ENCODE assay signal across 1 cellular context in the genomic region with DNA sequence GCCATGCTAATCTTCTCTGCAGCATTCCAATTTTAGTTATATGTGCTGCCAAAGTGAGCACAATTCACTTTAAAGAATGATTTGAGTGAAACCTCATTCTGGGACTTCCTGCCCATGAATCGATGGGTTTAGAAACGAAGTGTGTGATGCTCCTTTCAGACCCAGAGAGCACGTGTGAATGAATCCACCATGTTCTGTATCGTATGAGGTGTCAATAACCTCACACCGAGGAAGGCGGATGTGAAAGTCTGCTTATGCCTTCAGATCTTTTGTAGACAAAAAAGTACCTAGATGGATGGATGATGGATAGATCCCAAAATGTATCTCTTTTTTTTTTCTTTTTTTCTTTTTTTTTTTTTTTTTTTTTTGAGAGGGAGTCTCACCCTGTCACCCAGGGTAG.
TF ChIP-seq lines count a peak whose summit lies in the region.

No MANE protein-coding gene starts in this region.

TF ChIP-seq in GM12878, 131 proteins besides CTCF, POLR2A, EP300 and RAD21 (continues in another document):
- TF ChIP-seq, protein P1, sequence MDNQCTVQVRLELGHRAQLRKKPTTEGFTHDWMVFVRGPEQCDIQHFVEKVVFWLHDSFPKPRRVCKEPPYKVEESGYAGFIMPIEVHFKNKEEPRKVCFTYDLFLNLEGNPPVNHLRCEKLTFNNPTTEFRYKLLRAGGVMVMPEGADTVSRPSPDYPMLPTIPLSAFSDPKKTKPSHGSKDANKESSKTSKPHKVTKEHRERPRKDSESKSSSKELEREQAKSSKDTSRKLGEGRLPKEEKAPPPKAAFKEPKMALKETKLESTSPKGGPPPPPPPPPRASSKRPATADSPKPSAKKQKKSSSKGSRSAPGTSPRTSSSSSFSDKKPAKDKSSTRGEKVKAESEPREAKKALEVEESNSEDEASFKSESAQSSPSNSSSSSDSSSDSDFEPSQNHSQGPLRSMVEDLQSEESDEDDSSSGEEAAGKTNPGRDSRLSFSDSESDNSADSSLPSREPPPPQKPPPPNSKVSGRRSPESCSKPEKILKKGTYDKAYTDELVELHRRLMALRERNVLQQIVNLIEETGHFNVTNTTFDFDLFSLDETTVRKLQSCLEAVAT (IDR thresholded peaks at IDR 0.05): no peak
- TF ChIP-seq CREB1 (IDR thresholded peaks at IDR 0.05; ENCODE audit: low read depth): no peak
- no peak for TF ChIP-seq TCF12 (IDR thresholded peaks at IDR 0.05; ENCODE audit: low read depth, low read length)
- TF ChIP-seq, protein P2, sequence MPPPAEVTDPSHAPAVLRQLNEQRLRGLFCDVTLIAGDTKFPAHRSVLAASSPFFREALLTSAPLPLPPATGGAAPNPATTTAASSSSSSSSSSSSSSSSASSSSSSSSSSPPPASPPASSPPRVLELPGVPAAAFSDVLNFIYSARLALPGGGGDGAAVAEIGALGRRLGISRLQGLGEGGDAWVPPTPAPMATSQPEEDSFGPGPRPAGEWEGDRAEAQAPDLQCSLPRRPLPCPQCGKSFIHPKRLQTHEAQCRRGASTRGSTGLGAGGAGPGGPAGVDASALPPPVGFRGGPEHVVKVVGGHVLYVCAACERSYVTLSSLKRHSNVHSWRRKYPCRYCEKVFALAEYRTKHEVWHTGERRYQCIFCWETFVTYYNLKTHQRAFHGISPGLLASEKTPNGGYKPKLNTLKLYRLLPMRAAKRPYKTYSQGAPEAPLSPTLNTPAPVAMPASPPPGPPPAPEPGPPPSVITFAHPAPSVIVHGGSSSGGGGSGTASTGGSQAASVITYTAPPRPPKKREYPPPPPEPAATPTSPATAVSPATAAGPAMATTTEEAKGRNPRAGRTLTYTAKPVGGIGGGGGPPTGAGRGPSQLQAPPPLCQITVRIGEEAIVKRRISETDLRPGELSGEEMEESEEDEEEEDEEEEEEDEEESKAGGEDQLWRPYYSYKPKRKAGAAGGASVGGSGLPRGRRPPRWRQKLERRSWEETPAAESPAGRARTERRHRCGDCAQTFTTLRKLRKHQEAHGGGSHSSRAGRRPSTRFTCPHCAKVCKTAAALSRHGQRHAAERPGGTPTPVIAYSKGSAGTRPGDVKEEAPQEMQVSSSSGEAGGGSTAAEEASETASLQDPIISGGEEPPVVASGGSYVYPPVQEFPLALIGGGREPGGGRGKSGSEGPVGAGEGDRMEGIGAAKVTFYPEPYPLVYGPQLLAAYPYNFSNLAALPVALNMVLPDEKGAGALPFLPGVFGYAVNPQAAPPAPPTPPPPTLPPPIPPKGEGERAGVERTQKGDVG (CRISPR knock-in tag; IDR thresholded peaks at IDR 0.05): no peak
- TF ChIP-seq BACH1 (IDR thresholded peaks at IDR 0.05; ENCODE audit: borderline replicate concordance): no peak
- no peak for TF ChIP-seq TAF1 (IDR thresholded peaks at IDR 0.05; ENCODE audit: borderline replicate concordance, low read depth, low read length)
- TF ChIP-seq SPI1 (IDR thresholded peaks at IDR 0.05; ENCODE audit: borderline replicate concordance, insufficient read depth, low read depth, low read length): peak; percentile 69; the same call in 1 of the 2 replicates
- TF ChIP-seq MYB (IDR thresholded peaks at IDR 0.05; ENCODE audit: borderline replicate concordance, low read depth, low read length): no peak
- no peak for TF ChIP-seq NR2F1 (conservative IDR thresholded peaks at IDR 0.05)
- TF ChIP-seq YY1 (IDR thresholded peaks at IDR 0.05; ENCODE audit: low read depth, low read length): peak; percentile 72
- no peak for TF ChIP-seq ZNF207 (IDR thresholded peaks at IDR 0.05; ENCODE audit: borderline replicate concordance)
- TF ChIP-seq CBX3 (IDR thresholded peaks at IDR 0.05; ENCODE audit: borderline replicate concordance, low read depth): no peak
- peak; percentile 26 for TF ChIP-seq BCL3 (IDR thresholded peaks at IDR 0.05; ENCODE audit: borderline replicate concordance, insufficient read depth, low read depth, low read length, poor library complexity, severe bottlenecking)
- TF ChIP-seq, protein P3, sequence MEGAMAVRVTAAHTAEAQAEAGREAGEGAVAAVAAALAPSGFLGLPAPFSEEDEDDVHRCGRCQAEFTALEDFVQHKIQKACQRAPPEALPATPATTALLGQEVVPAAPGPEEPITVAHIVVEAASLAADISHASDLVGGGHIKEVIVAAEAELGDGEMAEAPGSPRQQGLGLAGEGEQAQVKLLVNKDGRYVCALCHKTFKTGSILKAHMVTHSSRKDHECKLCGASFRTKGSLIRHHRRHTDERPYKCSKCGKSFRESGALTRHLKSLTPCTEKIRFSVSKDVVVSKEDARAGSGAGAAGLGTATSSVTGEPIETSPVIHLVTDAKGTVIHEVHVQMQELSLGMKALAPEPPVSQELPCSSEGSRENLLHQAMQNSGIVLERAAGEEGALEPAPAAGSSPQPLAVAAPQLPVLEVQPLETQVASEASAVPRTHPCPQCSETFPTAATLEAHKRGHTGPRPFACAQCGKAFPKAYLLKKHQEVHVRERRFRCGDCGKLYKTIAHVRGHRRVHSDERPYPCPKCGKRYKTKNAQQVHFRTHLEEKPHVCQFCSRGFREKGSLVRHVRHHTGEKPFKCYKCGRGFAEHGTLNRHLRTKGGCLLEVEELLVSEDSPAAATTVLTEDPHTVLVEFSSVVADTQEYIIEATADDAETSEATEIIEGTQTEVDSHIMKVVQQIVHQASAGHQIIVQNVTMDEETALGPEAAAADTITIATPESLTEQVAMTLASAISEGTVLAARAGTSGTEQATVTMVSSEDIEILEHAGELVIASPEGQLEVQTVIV (IDR thresholded peaks at IDR 0.05; ENCODE audit: borderline replicate concordance, partially characterized antibody): no peak
- no peak for TF ChIP-seq POLR2AphosphoS2 (IDR thresholded peaks at IDR 0.05; ENCODE audit: low read depth, low read length)
- peak; percentile 58 for TF ChIP-seq CUX1 (IDR thresholded peaks at IDR 0.05; ENCODE audit: insufficient replicate concordance, low read depth, low read length)
- peak; percentile 62; the same call in 1 of the 2 replicates for TF ChIP-seq RELB (IDR thresholded peaks at IDR 0.05; ENCODE audit: low read depth)
- peak; percentile 27; the same call in 1 of the 2 replicates for TF ChIP-seq IKZF1 (conservative IDR thresholded peaks at IDR 0.05)
- TF ChIP-seq PAX8 (IDR thresholded peaks at IDR 0.05): no peak
- TF ChIP-seq NFYA (IDR thresholded peaks at IDR 0.05; ENCODE audit: borderline replicate concordance, low read depth, low read length): no peak
- TF ChIP-seq ATF7 (IDR thresholded peaks at IDR 0.05; ENCODE audit: low read depth): peak; percentile 59
- TF ChIP-seq MTA3 (IDR thresholded peaks at IDR 0.05; ENCODE audit: borderline replicate concordance, low read length): no peak
- TF ChIP-seq IRF4 (IDR thresholded peaks at IDR 0.05; ENCODE audit: low read depth, low read length): no peak
- TF ChIP-seq RBBP5 (conservative IDR thresholded peaks at IDR 0.05): no peak
- peak; percentile 98 for TF ChIP-seq ZNF687 (IDR thresholded peaks at IDR 0.05)
- TF ChIP-seq, protein P4, sequence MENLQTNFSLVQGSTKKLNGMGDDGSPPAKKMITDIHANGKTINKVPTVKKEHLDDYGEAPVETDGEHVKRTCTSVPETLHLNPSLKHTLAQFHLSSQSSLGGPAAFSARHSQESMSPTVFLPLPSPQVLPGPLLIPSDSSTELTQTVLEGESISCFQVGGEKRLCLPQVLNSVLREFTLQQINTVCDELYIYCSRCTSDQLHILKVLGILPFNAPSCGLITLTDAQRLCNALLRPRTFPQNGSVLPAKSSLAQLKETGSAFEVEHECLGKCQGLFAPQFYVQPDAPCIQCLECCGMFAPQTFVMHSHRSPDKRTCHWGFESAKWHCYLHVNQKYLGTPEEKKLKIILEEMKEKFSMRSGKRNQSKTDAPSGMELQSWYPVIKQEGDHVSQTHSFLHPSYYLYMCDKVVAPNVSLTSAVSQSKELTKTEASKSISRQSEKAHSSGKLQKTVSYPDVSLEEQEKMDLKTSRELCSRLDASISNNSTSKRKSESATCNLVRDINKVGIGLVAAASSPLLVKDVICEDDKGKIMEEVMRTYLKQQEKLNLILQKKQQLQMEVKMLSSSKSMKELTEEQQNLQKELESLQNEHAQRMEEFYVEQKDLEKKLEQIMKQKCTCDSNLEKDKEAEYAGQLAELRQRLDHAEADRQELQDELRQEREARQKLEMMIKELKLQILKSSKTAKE (IDR thresholded peaks at IDR 0.05; ENCODE audit: low read depth, poor library complexity, severe bottlenecking): no peak
- no peak for TF ChIP-seq ZNF274 (IDR thresholded peaks at IDR 0.05; ENCODE audit: insufficient read depth, insufficient read length)
- no peak for TF ChIP-seq ASH2L (IDR thresholded peaks at IDR 0.05; ENCODE audit: borderline replicate concordance, low read depth)
- TF ChIP-seq ETV6 (conservative IDR thresholded peaks at IDR 0.05 in 1 of 2, IDR thresholded peaks at IDR 0.05 in 1 of 2; ENCODE audit: borderline replicate concordance in 1 of 2, low read depth in 1 of 2): no peak
- TF ChIP-seq IKZF2 (IDR thresholded peaks at IDR 0.05): peak; percentile 49 to 62; a peak in 3 of 4 replicates
- TF ChIP-seq ESRRA (IDR thresholded peaks at IDR 0.05; ENCODE audit: low read length): no peak
- no peak for TF ChIP-seq SUZ12 (IDR thresholded peaks at IDR 0.05; ENCODE audit: unreplicated experiment)
- TF ChIP-seq SMARCA5 (IDR thresholded peaks at IDR 0.05): no peak
- peak; percentile 53; the same call in 1 of the 2 replicates for TF ChIP-seq CHD2 (IDR thresholded peaks at IDR 0.05; ENCODE audit: borderline replicate concordance, low read depth, low read length)
